ENCODE assay signal across 8 cellular contexts in the genomic region with DNA sequence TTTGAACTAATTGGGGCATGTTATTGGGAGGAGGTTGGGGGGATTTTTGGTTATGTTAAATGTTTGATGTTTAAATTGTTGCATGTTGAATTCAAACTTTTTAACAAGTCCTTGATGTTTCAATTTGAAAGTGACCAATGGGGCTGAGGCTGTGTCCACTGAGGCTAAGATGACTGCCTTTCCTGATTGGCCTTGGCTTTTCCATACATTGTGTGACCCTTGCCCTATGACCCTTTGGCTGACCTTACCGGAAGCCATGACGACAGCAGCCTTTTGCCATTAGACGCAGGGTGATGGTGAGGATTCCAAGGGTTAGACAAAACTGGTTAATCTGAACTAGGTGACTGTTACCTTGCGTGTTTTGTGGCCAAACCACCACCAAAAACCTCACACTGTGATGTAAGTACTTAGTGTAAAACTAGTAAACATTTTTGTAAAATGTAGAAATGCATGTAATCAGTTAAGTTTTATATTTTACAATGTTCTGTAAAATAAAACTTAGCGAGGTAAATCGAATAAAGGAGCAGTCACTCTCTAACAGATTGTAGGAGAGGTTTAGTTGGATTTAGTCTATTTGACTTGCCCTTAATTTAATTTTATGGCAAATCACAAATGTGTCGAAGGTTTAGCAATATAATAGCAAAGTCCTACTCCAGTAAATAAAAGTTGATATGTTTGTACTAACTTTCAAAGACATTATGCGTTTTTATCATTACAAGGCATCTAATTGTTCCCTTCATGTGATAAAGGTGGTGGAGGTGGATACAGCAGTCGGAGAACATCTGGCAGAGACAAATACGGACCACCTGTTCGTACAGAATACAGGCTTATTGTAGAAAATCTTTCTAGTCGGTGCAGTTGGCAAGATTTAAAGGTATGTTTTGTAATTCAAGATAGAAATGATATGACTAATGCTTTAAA. TPM values are rescaled to one million over a fixed set of nuclear protein-coding genes. Genes with fewer than 3 reads are reported as not detected.
A peak's percentile ranks its signal among the peaks of the same experiment; 100 is the strongest.
DNase-seq lines count a peak whose midpoint lies in the region; ATAC-seq, FAIRE-seq and TF ChIP-seq lines count a peak whose summit lies in the region.

No MANE protein-coding gene starts in this region.

- H3K4me3 ChIP-seq in NB4 (ENCODE audit: low read depth, low read length): peak overlapping the region; percentile 91
- peak overlapping the region; percentile 97 for H3K4me3 ChIP-seq in bronchial epithelial cell (ENCODE audit: low read depth, low read length)
- H3K4me3 ChIP-seq in mucosa of descending colon: peak overlapping the region; percentile 94

- TF ChIP-seq CTCF in CD4-positive, alpha-beta T cell (IDR thresholded peaks at IDR 0.05): no peak
- TF ChIP-seq CTCF in NB4 (IDR thresholded peaks at IDR 0.05; ENCODE audit: low read depth, low read length) (no peak), bronchial epithelial cell (IDR thresholded peaks at IDR 0.05; ENCODE audit: insufficient read depth, low read length, severe bottlenecking) (no peak), mucosa of descending colon (IDR thresholded peaks at IDR 0.05) (no peak)

- POLR2A ChIA-PET in CD4-positive, alpha-beta T cell (lab: Charles Lee): interaction anchor here (0.5 to 1.5 kb wide), 4 partner anchors 9 to 751 kb away, joined by 3 to 7 read pairs (median 4); partner anchors contain the start of genes IFT52 and OSER1

- peaks cover 66% of the 10 kb centered on the region for H3K36me3 Mint-ChIP-seq in CD4-positive, alpha-beta T cell (ENCODE audit: low read depth)

- peak overlapping the region; percentile 95 for H3K27ac Mint-ChIP-seq in CD4-positive, alpha-beta T cell

- ATAC-seq in CD4-positive, alpha-beta T cell (ENCODE audit: poor library complexity): no peak
- ATAC-seq in mucosa of descending colon (no peak), GM18505 (IDR thresholded peaks at IDR 0.05; ENCODE audit: unreplicated experiment) (no peak)

- no peak for FAIRE-seq in bronchial epithelial cell (lab: Jason Lieb, UNC)

- H3K9me3 Mint-ChIP-seq in CD4-positive, alpha-beta T cell: no peaks in the 10 kb centered on the region

- in situ Hi-C loops in ACHN (cut with HindIII; ENCODE audit: low pct_ligation_motif_present, low pct_unique_long_range_greater_than_20kb, low sequenced_read_pairs): no loop called here

- TF ChIP-seq POLR2A in NB4 (IDR thresholded peaks at IDR 0.05; ENCODE audit: extremely low read depth, insufficient read length): no peak
- TF ChIP-seq POLR2A in GM18505 (IDR thresholded peaks at IDR 0.05; ENCODE audit: borderline replicate concordance, extremely low read depth, insufficient read depth, insufficient read length): no peak

- peak overlapping the region; percentile 88 for H3K4me3 Mint-ChIP-seq in CD4-positive, alpha-beta T cell

- intact Hi-C loops in CD4-positive, alpha-beta T cell (cut with DNase I, micrococcal nuclease): loop anchor here (2.0 to 10.0 kb wide), 5 partner anchors 53 to 1844 kb away; partner anchors contain the start of genes CHD6 (in 1 of the 2), FITM2 (in 1 of the 2), IFT52 (in 1 of the 2) and YWHAB (in 1 of the 2)
- intact Hi-C loops in mucosa of descending colon (cut with DNase I, micrococcal nuclease): no loop called here

- peaks cover 1% of the 10 kb centered on the region for H3K27me3 Mint-ChIP-seq in CD4-positive, alpha-beta T cell

- no peak overlapping the region for H3K27ac ChIP-seq in CD4-positive, alpha-beta T cell (ENCODE audit: low read depth, low read length)

- peaks cover 23% of the 10 kb centered on the region for H3K4me1 ChIP-seq in mucosa of descending colon (ENCODE audit: low read depth)

- H3K36me3 ChIP-seq in bronchial epithelial cell (ENCODE audit: control insufficient read depth, insufficient read depth, low read length): peaks cover 17% of the 10 kb centered on the region
- peaks cover 17% of the 10 kb centered on the region for H3K36me3 ChIP-seq in mucosa of descending colon (ENCODE audit: low read depth)

- DNase-seq in CD4-positive, alpha-beta T cell: no peak
- DNase-seq in NB4 (ENCODE audit: low read depth) (peak; percentile 39), bronchial epithelial cell (ENCODE audit: low read depth) (peak; percentile 5), mucosa of descending colon (peak in 1 of 3 donors; percentile 48), ACHN (no peak), NCI-H146 (lab: John Stamatoyannopoulos, UW) (no peak), NCI-H69 (lab: John Stamatoyannopoulos, UW) (no peak)

- CTCF ChIA-PET in CD4-positive, alpha-beta T cell (lab: Charles Lee): no interaction called here

- H3K27me3 ChIP-seq in CD4-positive, alpha-beta T cell (ENCODE audit: control insufficient read depth, insufficient read depth, low read length): no peaks in the 10 kb centered on the region
- H3K27me3 ChIP-seq in bronchial epithelial cell (ENCODE audit: control insufficient read depth, insufficient read depth, low read length): no peaks in the 10 kb centered on the region

- no peaks in the 10 kb centered on the region for H3K9me3 ChIP-seq in CD4-positive, alpha-beta T cell (ENCODE audit: control insufficient read depth, low read length)
- no peaks in the 10 kb centered on the region for H3K9me3 ChIP-seq in mucosa of descending colon

- H3K4me1 Mint-ChIP-seq in CD4-positive, alpha-beta T cell (ENCODE audit: low read depth): peaks cover 53% of the 10 kb centered on the region

RNA-seq across cellular contexts. Expression of gene SRSF6, which starts 1.6 kb away (rescaled TPM):
- 100 to 1,000 TPM; 312 to 313 TPM for total RNA-seq in CD4-positive, alpha-beta T cell
- 34.5 and 37.1 TPM in 2 replicates for total RNA-seq in bronchial epithelial cell
- 100 to 1,000 TPM; 106 to 145 (median 108) TPM for total RNA-seq in mucosa of descending colon

RNA-seq across cellular contexts. Expression of gene L3MBTL1, which starts 48.2 kb away (rescaled TPM):
- total RNA-seq in CD4-positive, alpha-beta T cell: 10 to 100 TPM; 10.2 to 10.5 TPM
- total RNA-seq in bronchial epithelial cell (5.0 and 5.6 TPM in 2 replicates), mucosa of descending colon (10 to 100 TPM in 2 of 3 donors, 1 to 10 TPM in 1; 6.4 to 13.1 (median 10.7) TPM)

Comparison
In these comparisons a context has a peak if more than half of its experiments do, and no peak if none do; other contexts are left out.
1. DNase-seq: peak in NB4 (single experiment) and bronchial epithelial cell (single experiment); none in CD4-positive, alpha-beta T cell (0 of 10), ACHN (single experiment), NCI-H146 (single experiment) and NCI-H69 (single experiment).
2. intact Hi-C loops: an anchor here in CD4-positive, alpha-beta T cell (2.0 to 10.0 kb wide); none called in mucosa of descending colon.
3. Peak in every context shown above with its lines, with median percentiles within 50 percentile points of each other: H3K4me3 ChIP-seq.